ENCODE assay signal across 1 cellular context in genomic region chr2:5974477-5974876, GRCh38.
TF ChIP-seq lines count a peak whose summit lies in the region.

No MANE protein-coding gene starts in this region.

TF ChIP-seq in IMR-90, 13 proteins besides CTCF, POLR2A, EP300 and RAD21 (continued from another document):
- TF ChIP-seq USF2 (IDR thresholded peaks at IDR 0.05; ENCODE audit: low read depth, low read length) (no peak), FOS (IDR thresholded peaks at IDR 0.05; ENCODE audit: low read depth, low read length) (no peak), RCOR1 (IDR thresholded peaks at IDR 0.05; ENCODE audit: insufficient replicate concordance, low read length) (no peak), BHLHE40 (IDR thresholded peaks at IDR 0.05; ENCODE audit: low read depth, low read length) (no peak), ELK1 (IDR thresholded peaks at IDR 0.05; ENCODE audit: borderline replicate concordance, low read depth, low read length) (no peak), MAZ (IDR thresholded peaks at IDR 0.05; ENCODE audit: borderline replicate concordance, low read depth, low read length) (no peak), NFE2L2 (IDR thresholded peaks at IDR 0.05; ENCODE audit: low read depth, low read length) (no peak), CEBPB (IDR thresholded peaks at IDR 0.05; ENCODE audit: low read depth, low read length) (no peak), CHD1 (IDR thresholded peaks at IDR 0.05; ENCODE audit: low read depth, low read length) (no peak), SMC3 (IDR thresholded peaks at IDR 0.05; ENCODE audit: low read depth, low read length) (no peak), MAFK (IDR thresholded peaks at IDR 0.05; ENCODE audit: low read depth, low read length) (no peak), MXI1 (IDR thresholded peaks at IDR 0.05; ENCODE audit: borderline replicate concordance, low read depth, low read length) (no peak)
